19 cellular contexts compared by ENCODE assay signal in the genomic region with DNA sequence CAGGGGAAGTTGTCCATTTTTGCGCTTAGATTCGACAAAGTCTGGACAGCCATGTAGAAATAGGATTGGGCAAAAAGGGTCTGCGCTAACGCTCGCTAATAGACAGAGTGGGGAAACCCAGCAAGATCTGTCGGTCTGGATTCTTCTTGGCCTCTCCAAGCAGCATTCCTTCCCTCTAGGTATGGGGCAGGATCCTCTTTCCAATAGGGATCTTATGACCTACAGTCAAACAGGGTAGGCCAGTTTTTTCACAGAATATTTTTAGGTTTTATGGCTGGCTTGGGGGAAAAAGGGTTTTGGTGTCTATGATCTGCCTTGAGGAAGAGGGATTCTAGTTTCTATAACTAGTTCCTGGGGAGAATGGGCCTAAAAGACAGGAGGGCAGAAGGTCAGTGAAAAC.
"Had no signal": no experiment of that assay in that cellular context is flagged by ENCODE, and none has a peak within 500 bp of the region (broad histone marks: within the 10 kb centered on the region; RNA-seq: fewer than 3 reads in every experiment).

No MANE protein-coding gene starts in this region.

- H3K36me3 ChIP-seq: colonic mucosa, left lung, transverse colon, uterus, WERI-Rb-1 had no signal

- H3K27me3 ChIP-seq: colonic mucosa, left lung, transverse colon, uterus had no signal

- H3K27me3 Mint-ChIP-seq: activated CD4-positive, alpha-beta T cell treated with anti-CD3 and anti-CD28 coated beads, Interleukin-2, amount 10 ng/mL, durations not matched to agents 7 days and 5 days; central memory CD8-positive, alpha-beta T cell; stimulated activated naive CD8-positive, alpha-beta T cell treated with anti-CD3 and anti-CD28 coated beads, Interleukin-15, Interleukin-2, amounts not matched to agents 100 ng/mL and 50 ng/mL, for 24 hours; T-cell had no signal

- DNase-seq: activated CD4-positive, CD25-positive, alpha-beta regulatory T cell treated with anti-CD3 and anti-CD28 coated beads, Interleukin-2, amount 50 U/mL, for 72 hours; activated gamma-delta T cell; activated naive CD4-positive, alpha-beta T cell treated with anti-CD3 and anti-CD28 coated beads, Interleukin-2, amount 50 U/mL, for 16 hours; left lung; natural killer cell; stimulated activated CD4-positive, alpha-beta T cell treated with anti-CD3 and anti-CD28 coated beads, Interleukin-1b, Interleukin-23, amount 100 ng/mL, for 48 hours; T-cell; transverse colon had no signal

- H3K4me1 Mint-ChIP-seq: central memory CD8-positive, alpha-beta T cell; natural killer cell had no signal

- H3K4me1 ChIP-seq: colonic mucosa, left lung, uterus had no signal

- H3K9me3 Mint-ChIP-seq: central memory CD8-positive, alpha-beta T cell; natural killer cell; T-cell had no signal

- H3K9me3 ChIP-seq: colonic mucosa, left lung, transverse colon, uterus had no signal

- H3K4me3 Mint-ChIP-seq: activated CD4-positive, alpha-beta T cell treated with anti-CD3 and anti-CD28 coated beads, Interleukin-2, amount 10 ng/mL, durations not matched to agents 7 days and 5 days; activated CD8-positive, alpha-beta T cell treated with anti-CD3 and anti-CD28 coated beads, Interleukin-2, amount 10 ng/mL, durations not matched to agents 7 days and 5 days; activated T-helper 1 cell treated with anti-CD3 and anti-CD28 coated beads, Interleukin-12 subunit alpha, Interleukin-12 subunit beta, Interleukin-2, Interleukin-4 antibody, amounts not matched to agents 30 ng/mL and 10 ng/mL and 1 ng/mL, durations not matched to agents 14 hours and 24 hours and 36 hours; central memory CD8-positive, alpha-beta T cell; natural killer cell; stimulated activated naive CD8-positive, alpha-beta T cell treated with anti-CD3 and anti-CD28 coated beads, Interleukin-15, Interleukin-2, amounts not matched to agents 100 ng/mL and 50 ng/mL, for 24 hours; T-cell; T-helper 2 cell treated with Interferon-gamma antibody and Interleukin-4, amounts not matched to agents 5 μg/mL and 100 μg/mL, for 36 hours had no signal

- ATAC-seq: activated CD8-positive, alpha-beta T cell treated with anti-CD3 and anti-CD28 coated beads, Interleukin-2, amount 10 ng/mL, durations not matched to agents 7 days and 5 days; T-cell had no signal

- H3K27ac ChIP-seq: colonic mucosa, left lung, skin epidermis, transverse colon, uterus, WERI-Rb-1 had no signal

- H3K4me3 ChIP-seq: colonic mucosa, left lung, lung, skin epidermis, transverse colon, uterus had no signal

- H3K36me3 Mint-ChIP-seq: natural killer cell, T-cell had no signal

- H3K27ac Mint-ChIP-seq: activated CD4-positive, alpha-beta T cell treated with anti-CD3 and anti-CD28 coated beads, Interleukin-2, amount 10 ng/mL, durations not matched to agents 7 days and 5 days; activated CD8-positive, alpha-beta T cell treated with anti-CD3 and anti-CD28 coated beads, Interleukin-2, amount 10 ng/mL, durations not matched to agents 7 days and 5 days; activated T-helper 1 cell treated with anti-CD3 and anti-CD28 coated beads, Interleukin-12 subunit alpha, Interleukin-12 subunit beta, Interleukin-2, Interleukin-4 antibody, amounts not matched to agents 30 ng/mL and 10 ng/mL and 1 ng/mL, durations not matched to agents 14 hours and 24 hours and 36 hours; natural killer cell; stimulated activated naive CD8-positive, alpha-beta T cell treated with anti-CD3 and anti-CD28 coated beads, Interleukin-15, Interleukin-2, amounts not matched to agents 100 ng/mL and 50 ng/mL, for 24 hours; T-cell; T-helper 2 cell treated with Interferon-gamma antibody and Interleukin-4, amounts not matched to agents 5 μg/mL and 100 μg/mL, for 36 hours had no signal
